ENCODE assay signal across 17 cellular contexts in genomic region chrX:120158313-120158712, GRCh38. TPM values are rescaled to one million over a fixed set of nuclear protein-coding genes. Genes with fewer than 3 reads are reported as not detected.
"Had no signal": no experiment of that assay in that cellular context is flagged by ENCODE, and none has a peak within 500 bp of the region (broad histone marks: within the 10 kb centered on the region; RNA-seq: fewer than 3 reads in every experiment).

TSS of gene RHOXF2 (plus strand) at chrX:120158613. CDS start at chrX:120158751, 138 bp downstream.

RNA-seq across cellular contexts. Expression of gene RHOXF2, which starts in this region (rescaled TPM):
- total RNA-seq: activated naive CD4-positive, alpha-beta T cell treated with anti-CD3 and anti-CD28 coated beads for 36 hours; activated naive CD8-positive, alpha-beta T cell treated with anti-CD3 and anti-CD28 coated beads for 36 hours; activated naive CD8-positive, alpha-beta T cell treated with anti-CD3 and anti-CD28 coated beads, Interleukin-2, amount 10 ng/mL, durations not matched to agents 7 days and 5 days; activated T-cell treated with anti-CD3 and anti-CD28 coated beads, Interleukin-2, amount 50 U/mL, for 72 hours; activated T-helper 1 cell treated with anti-CD3 and anti-CD28 coated beads, Interleukin-12 subunit alpha, Interleukin-12 subunit beta, Interleukin-2, Interleukin-4 antibody, amounts not matched to agents 30 ng/mL and 10 ng/mL and 1 ng/mL, durations not matched to agents 14 hours and 24 hours and 36 hours; activated T-helper 2 cell treated with anti-CD3 and anti-CD28 coated beads, Interferon-gamma antibody, Interleukin-2, Interleukin-4, amounts not matched to agents 10 μg/mL and 5 μg/mL and 100 μg/mL, durations not matched to agents 14 hours and 24 hours and 36 hours; aorta; ascending aorta; astrocyte; body of pancreas; breast epithelium; bronchial epithelial cell; cardiac muscle cell; cardiac septum; cerebellum; chondrocyte had no signal
- polyA plus RNA-seq: adipose tissue, aorta had no signal
